In genomic region chr1:62444701-62445100, GRCh38 we compare ENCODE assay signal across 19 cellular contexts. TPM values are rescaled to one million over a fixed set of nuclear protein-coding genes. Genes with fewer than 3 reads are reported as not detected.
DNase-seq lines count a peak whose midpoint lies in the region; ATAC-seq and TF ChIP-seq lines count a peak whose summit lies in the region.
"Had no signal": no experiment of that assay in that cellular context is flagged by ENCODE, and none has a peak within 500 bp of the region (broad histone marks: within the 10 kb centered on the region; RNA-seq: fewer than 3 reads in every experiment).

No MANE protein-coding gene starts in this region.

- H2AFZ ChIP-seq in OCI-LY3 (ENCODE audit: low read depth, low read length): no peak overlapping the region
- H2AFZ ChIP-seq: GM23338 had no signal

- peaks cover 49% of the 10 kb centered on the region for H3K4me1 ChIP-seq in OCI-LY3 (ENCODE audit: low read length)
- H3K4me1 ChIP-seq in neutrophil (ENCODE audit: control insufficient read depth in 1 of 2, insufficient read depth in 1 of 2, low read depth in 1 of 2, low read length in 1 of 2): peaks cover 9 to 10% of the 10 kb centered on the region in 2 experiments

- H3K79me2 ChIP-seq in OCI-LY3 (ENCODE audit: low read length): peaks cover 90% of the 10 kb centered on the region

- H3K27ac Mint-ChIP-seq in activated T-cell treated with anti-CD3 and anti-CD28 coated beads, Interleukin-2, amount 50 U/mL, for 24 hours: peak overlapping the region; percentile 10
- H3K27ac Mint-ChIP-seq: GM23338 had no signal

- no peak for DNase-seq in activated T-cell treated with anti-CD3 and anti-CD28 coated beads, Interleukin-2, amount 50 U/mL, for 24 hours
- DNase-seq in activated T-cell treated with anti-CD3 and anti-CD28 coated beads, Interleukin-2, amount 50 U/mL, for 4 hours: no peak
- peak; percentile 8 for DNase-seq in GF-D8 (lab: John Stamatoyannopoulos, UW)
- DNase-seq in activated effector memory CD4-positive, alpha-beta T cell treated with Interleukin-2 at 50 U/mL for 16 hours: no peak
- no peak for DNase-seq in amniotic stem cell (lab: John Stamatoyannopoulos, UW)
- DNase-seq: CD4-positive, CD25-positive, alpha-beta regulatory T cell; DMS79 treated with DMSO at 0.1 percent for 48 hours; NCI-H1105; NCI-H187; NCI-H446 treated with DMSO at 0.1 percent for 48 hours; NCI-H748 treated with DMSO at 0.1 percent for 48 hours; Peyer's patch; SHP77 had no signal

- no peak overlapping the region for H3K4me3 Mint-ChIP-seq in activated T-cell treated with anti-CD3 and anti-CD28 coated beads, Interleukin-2, amount 50 U/mL, for 24 hours
- H3K4me3 Mint-ChIP-seq in activated T-cell treated with anti-CD3 and anti-CD28 coated beads, Interleukin-2, amount 50 U/mL, for 4 hours: no peak overlapping the region
- H3K4me3 Mint-ChIP-seq: CD4-positive, CD25-positive, alpha-beta regulatory T cell; GM23338 had no signal

- no peak overlapping the region for H3K4me2 ChIP-seq in OCI-LY3 (ENCODE audit: low read length)
- H3K4me2 ChIP-seq: A549, GM23338 had no signal

- H3K4me1 Mint-ChIP-seq in activated T-cell treated with anti-CD3 and anti-CD28 coated beads, Interleukin-2, amount 50 U/mL, for 24 hours (ENCODE audit: low read depth): peaks cover 54% of the 10 kb centered on the region
- H3K4me1 Mint-ChIP-seq in activated T-cell treated with anti-CD3 and anti-CD28 coated beads, Interleukin-2, amount 50 U/mL, for 4 hours (ENCODE audit: low read depth): peaks cover 33% of the 10 kb centered on the region
- H3K4me1 Mint-ChIP-seq: GM23338 had no signal

- H3K36me3 ChIP-seq in OCI-LY3 (replicated peaks; ENCODE audit: low read depth, low read length) (peaks cover 59% of the 10 kb centered on the region), neutrophil (peaks cover 63% of the 10 kb centered on the region)

- H3K27me3 ChIP-seq in OCI-LY3 (ENCODE audit: low read depth, low read length) (no peaks in the 10 kb centered on the region), neutrophil (no peaks in the 10 kb centered on the region)
- H3K27me3 ChIP-seq: Peyer's patch had no signal

- H3K9ac ChIP-seq in OCI-LY3 (ENCODE audit: low read length): no peak overlapping the region

- H4K20me1 ChIP-seq in OCI-LY3 (ENCODE audit: insufficient read depth, low read length): peaks cover 72% of the 10 kb centered on the region

- no peaks in the 10 kb centered on the region for H3K27me3 Mint-ChIP-seq in activated T-cell treated with anti-CD3 and anti-CD28 coated beads, Interleukin-2, amount 50 U/mL, for 24 hours
- no peaks in the 10 kb centered on the region for H3K27me3 Mint-ChIP-seq in activated T-cell treated with anti-CD3 and anti-CD28 coated beads, Interleukin-2, amount 50 U/mL, for 4 hours (ENCODE audit: low read depth)
- H3K27me3 Mint-ChIP-seq: CD4-positive, CD25-positive, alpha-beta regulatory T cell had no signal

- H3K9me3 Mint-ChIP-seq in activated T-cell treated with anti-CD3 and anti-CD28 coated beads, Interleukin-2, amount 50 U/mL, for 24 hours: no peaks in the 10 kb centered on the region
- no peaks in the 10 kb centered on the region for H3K9me3 Mint-ChIP-seq in activated T-cell treated with anti-CD3 and anti-CD28 coated beads, Interleukin-2, amount 50 U/mL, for 4 hours
- H3K9me3 Mint-ChIP-seq: CD4-positive, CD25-positive, alpha-beta regulatory T cell; GM23338 had no signal

- no peak for ATAC-seq in activated T-cell treated with anti-CD3 and anti-CD28 coated beads, Interleukin-2, amount 50 U/mL, for 4 hours
- no peak for ATAC-seq in GM18511 (IDR thresholded peaks at IDR 0.05; ENCODE audit: unreplicated experiment)
- ATAC-seq: A549, GM23338, SK-N-SH treated with all-trans-retinoic acid at 6 μM for 48 hours had no signal

- H3K9me3 ChIP-seq in OCI-LY3 (ENCODE audit: insufficient read depth, low read length): no peaks in the 10 kb centered on the region
- no peaks in the 10 kb centered on the region for H3K9me3 ChIP-seq in neutrophil
- H3K9me3 ChIP-seq: A549, Peyer's patch had no signal

- no peak overlapping the region for H3K4me3 ChIP-seq in OCI-LY3 (ENCODE audit: low read length)
- no peak overlapping the region for H3K4me3 ChIP-seq in neutrophil (ENCODE audit: low read depth in 1 of 2, low read length in 1 of 2)
- H3K4me3 ChIP-seq: A549, GM23338, Peyer's patch had no signal

- peaks cover 98% of the 10 kb centered on the region for H3K36me3 Mint-ChIP-seq in activated T-cell treated with anti-CD3 and anti-CD28 coated beads, Interleukin-2, amount 50 U/mL, for 24 hours (ENCODE audit: low read depth)
- H3K36me3 Mint-ChIP-seq in activated T-cell treated with anti-CD3 and anti-CD28 coated beads, Interleukin-2, amount 50 U/mL, for 4 hours (ENCODE audit: insufficient read depth): peaks cover 41% of the 10 kb centered on the region

- TF ChIP-seq CTCF in OCI-LY3 (IDR thresholded peaks at IDR 0.05; ENCODE audit: low read depth, low read length): no peak
- no peak for TF ChIP-seq CTCF in neutrophil (IDR thresholded peaks at IDR 0.05)

- peak overlapping the region; percentile 17; the same call in 1 of the 2 replicates for H3K27ac ChIP-seq in OCI-LY3 (ENCODE audit: low read length)
- H3K27ac ChIP-seq in neutrophil: peak overlapping the region; percentile 21
- H3K27ac ChIP-seq: A549, Peyer's patch had no signal

RNA-seq across cellular contexts. Expression of gene USP1, which starts 7.9 kb away (rescaled TPM):
- 10 to 100 TPM; 71.5 to 79.0 (median 72.5) TPM for total RNA-seq in activated T-cell treated with anti-CD3 and anti-CD28 coated beads, Interleukin-2, amount 50 U/mL, for 4 hours
